Comparison of ENCODE assay signal across 24 cellular contexts in genomic region chr14:35380794-35381193, GRCh38. TPM values are rescaled to one million over a fixed set of nuclear protein-coding genes. Genes with fewer than 3 reads are reported as not detected.
DNase-seq lines count a peak whose midpoint lies in the region; ATAC-seq and TF ChIP-seq lines count a peak whose summit lies in the region.
"Had no signal": no experiment of that assay in that cellular context is flagged by ENCODE, and none has a peak within 500 bp of the region (broad histone marks: within the 10 kb centered on the region; RNA-seq: fewer than 3 reads in every experiment).

No MANE protein-coding gene starts in this region.

- H3K36me3 ChIP-seq in liver (ENCODE audit: control insufficient read depth in 4 of 4, insufficient read depth in 3 of 4, low read depth in 1 of 4, low read length in 3 of 4), result no peaks in the 10 kb centered on the region
- H3K36me3 ChIP-seq in upper lobe of right lung, result no peaks in the 10 kb centered on the region
- H3K36me3 ChIP-seq: BE2C, tibial nerve had no signal

- peak; percentile 26 for DNase-seq in NOMO-1 treated with DMSO at 0.1 percent for 48 hours (lab: John Stamatoyannopoulos, UW; ENCODE audit: unreplicated experiment)
- DNase-seq in NOMO-1 treated with dmso at 0.1 percent for 144 hours (lab: John Stamatoyannopoulos, UW; ENCODE audit: unreplicated experiment), result no peak
- no peak for DNase-seq in upper lobe of right lung
- DNase-seq in NCI-H1048 (lab: John Stamatoyannopoulos, UW), result no peak
- DNase-seq: activated CD4-positive, alpha-beta memory T cell treated with anti-CD3 and anti-CD28 coated beads, Interleukin-2, amount 10 ng/mL, durations not matched to agents 7 days and 5 days; activated naive CD4-positive, alpha-beta T cell; activated T-cell treated with anti-CD3 and anti-CD28 coated beads, Interleukin-2, amount 50 U/mL, for 1 hour; amniotic stem cell; BE2C; COR-L47; dermis blood vessel endothelial cell; DND-41; HCEC 1CT; immature natural killer cell; NCI-H1694; NCI-H2227 treated with DMSO at 0.1 percent for 48 hours; SK-N-SH; stimulated activated CD4-positive, alpha-beta T cell treated with anti-CD3 and anti-CD28 coated beads, Interleukin-4, amount 100 ng/mL, for 1 hour had no signal

- TF ChIP-seq RAD21 in liver (IDR thresholded peaks at IDR 0.05), result peak in 1 of 2 donors; percentile 5

- H3K4me1 ChIP-seq in liver (ENCODE audit: control insufficient read depth in 4 of 4, insufficient read depth in 4 of 4, low read length in 3 of 4), result peaks cover 0 to 8% (median 7%) of the 10 kb centered on the region in 4 donors
- peaks cover 24% of the 10 kb centered on the region for H3K4me1 ChIP-seq in upper lobe of right lung

- ATAC-seq in upper lobe of right lung (peak; percentile 71), GM21367 (IDR thresholded peaks at IDR 0.05; ENCODE audit: unreplicated experiment) (no peak), GM21717 (IDR thresholded peaks at IDR 0.05; ENCODE audit: unreplicated experiment) (no peak)
- ATAC-seq: WTC11 had no signal

- no peak for TF ChIP-seq CTCF in VCaP (conservative IDR thresholded peaks at IDR 0.05)
- TF ChIP-seq CTCF in liver (IDR thresholded peaks at IDR 0.05; ENCODE audit: low read depth, low read length, missing input control), result no peak
- TF ChIP-seq CTCF in upper lobe of right lung (IDR thresholded peaks at IDR 0.05), result no peak

- H3K4me3 ChIP-seq in liver (ENCODE audit: low read depth in 1 of 3, low read length in 3 of 3) (no peak overlapping the region), upper lobe of right lung (no peak overlapping the region)
- H3K4me3 ChIP-seq: tibial nerve had no signal

- no peak overlapping the region for H3K9ac ChIP-seq in liver (ENCODE audit: low read depth in 1 of 2, low read length in 2 of 2)
- H3K9ac ChIP-seq: SK-N-SH had no signal

- H3K27me3 ChIP-seq in liver (ENCODE audit: control insufficient read depth in 4 of 4, insufficient read depth in 4 of 4, low read length in 3 of 4) (no peaks in the 10 kb centered on the region), upper lobe of right lung (no peaks in the 10 kb centered on the region)
- H3K27me3 ChIP-seq: BE2C, tibial nerve had no signal

- intact Hi-C loops in upper lobe of right lung (cut with DNase I), result no loop called here

- H3K27ac ChIP-seq in VCaP, result peak overlapping the region; percentile 60
- H3K27ac ChIP-seq in liver (ENCODE audit: low read depth in 1 of 2, low read length in 2 of 2), result no peak overlapping the region
- peak overlapping the region; percentile 31 for H3K27ac ChIP-seq in upper lobe of right lung

- 58% methylated on average over 7 of the region's 7 CpGs for WGBS in liver

- H3K9me3 ChIP-seq in liver (ENCODE audit: control insufficient read depth in 4 of 4, low read length in 3 of 4), result no peaks in the 10 kb centered on the region
- H3K9me3 ChIP-seq in upper lobe of right lung, result no peaks in the 10 kb centered on the region
- H3K9me3 ChIP-seq: BE2C, SK-N-SH, tibial nerve had no signal

TF ChIP-seq in liver, 16 proteins besides CTCF, POLR2A, EP300 and RAD21:
- TF ChIP-seq TAF1 (conservative IDR thresholded peaks at IDR 0.05) (no peak), SP1 (IDR thresholded peaks at IDR 0.05) (peak; percentile 44), FOXA1 (IDR thresholded peaks at IDR 0.05) (no peak), NR2F2 (IDR thresholded peaks at IDR 0.05) (no peak), EGR1 (IDR thresholded peaks at IDR 0.05; ENCODE audit: low read depth in 2 of 2) (no peak), HNF4A (conservative IDR thresholded peaks at IDR 0.05) (no peak), FOXA2 (IDR thresholded peaks at IDR 0.05) (no peak), RXRA (IDR thresholded peaks at IDR 0.05) (peak; percentile 36 to 58), GABPA (IDR thresholded peaks at IDR 0.05 in 1 of 2, conservative IDR thresholded peaks at IDR 0.05 in 1 of 2) (no peak)
- TF ChIP-seq, protein P1, sequence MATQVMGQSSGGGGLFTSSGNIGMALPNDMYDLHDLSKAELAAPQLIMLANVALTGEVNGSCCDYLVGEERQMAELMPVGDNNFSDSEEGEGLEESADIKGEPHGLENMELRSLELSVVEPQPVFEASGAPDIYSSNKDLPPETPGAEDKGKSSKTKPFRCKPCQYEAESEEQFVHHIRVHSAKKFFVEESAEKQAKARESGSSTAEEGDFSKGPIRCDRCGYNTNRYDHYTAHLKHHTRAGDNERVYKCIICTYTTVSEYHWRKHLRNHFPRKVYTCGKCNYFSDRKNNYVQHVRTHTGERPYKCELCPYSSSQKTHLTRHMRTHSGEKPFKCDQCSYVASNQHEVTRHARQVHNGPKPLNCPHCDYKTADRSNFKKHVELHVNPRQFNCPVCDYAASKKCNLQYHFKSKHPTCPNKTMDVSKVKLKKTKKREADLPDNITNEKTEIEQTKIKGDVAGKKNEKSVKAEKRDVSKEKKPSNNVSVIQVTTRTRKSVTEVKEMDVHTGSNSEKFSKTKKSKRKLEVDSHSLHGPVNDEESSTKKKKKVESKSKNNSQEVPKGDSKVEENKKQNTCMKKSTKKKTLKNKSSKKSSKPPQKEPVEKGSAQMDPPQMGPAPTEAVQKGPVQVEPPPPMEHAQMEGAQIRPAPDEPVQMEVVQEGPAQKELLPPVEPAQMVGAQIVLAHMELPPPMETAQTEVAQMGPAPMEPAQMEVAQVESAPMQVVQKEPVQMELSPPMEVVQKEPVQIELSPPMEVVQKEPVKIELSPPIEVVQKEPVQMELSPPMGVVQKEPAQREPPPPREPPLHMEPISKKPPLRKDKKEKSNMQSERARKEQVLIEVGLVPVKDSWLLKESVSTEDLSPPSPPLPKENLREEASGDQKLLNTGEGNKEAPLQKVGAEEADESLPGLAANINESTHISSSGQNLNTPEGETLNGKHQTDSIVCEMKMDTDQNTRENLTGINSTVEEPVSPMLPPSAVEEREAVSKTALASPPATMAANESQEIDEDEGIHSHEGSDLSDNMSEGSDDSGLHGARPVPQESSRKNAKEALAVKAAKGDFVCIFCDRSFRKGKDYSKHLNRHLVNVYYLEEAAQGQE (IDR thresholded peaks at IDR 0.05), result no peak
- TF ChIP-seq, protein P2, sequence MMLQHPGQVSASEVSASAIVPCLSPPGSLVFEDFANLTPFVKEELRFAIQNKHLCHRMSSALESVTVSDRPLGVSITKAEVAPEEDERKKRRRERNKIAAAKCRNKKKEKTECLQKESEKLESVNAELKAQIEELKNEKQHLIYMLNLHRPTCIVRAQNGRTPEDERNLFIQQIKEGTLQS (IDR thresholded peaks at IDR 0.05), result no peak
TF ChIP-seq in liver: peak in this region for 2.

RNA-seq across cellular contexts. Expression of gene NFKBIA, which starts 23.8 kb away (rescaled TPM):
- total RNA-seq in liver (100 to 1,000 TPM in 1 of 2 donors, 10 to 100 TPM in 1; 46.9 to 120 TPM), upper lobe of right lung (361 TPM)
- 100 to 1,000 TPM in 1 of 2 donors, 10 to 100 TPM in 1; 52.9 to 204 TPM for polyA plus RNA-seq in liver

Comparison
In these comparisons a context has a peak if more than half of its experiments do, and no peak if none do; other contexts are left out.
1. H3K27ac ChIP-seq: peak in VCaP (single experiment) and upper lobe of right lung (single experiment); none in liver (0 of 2).